1 cellular context compared by ENCODE assay signal in genomic region chr19:47353307-47353712, GRCh38.
TF ChIP-seq lines count a peak whose summit lies in the region.

No MANE protein-coding gene starts in this region.

TF ChIP-seq in HepG2, 621 proteins besides CTCF, POLR2A, EP300 and RAD21 (continued from another document and continues in another):
- peak; percentile 29; the same call in 1 of the 2 replicates for TF ChIP-seq TFE3 (CRISPR knock-in tag; IDR thresholded peaks at IDR 0.05)
- no peak for TF ChIP-seq HNRNPUL1 (IDR thresholded peaks at IDR 0.05; ENCODE audit: low read depth, low read length)
- TF ChIP-seq ARID2 (CRISPR knock-in tag; IDR thresholded peaks at IDR 0.05; ENCODE audit: borderline replicate concordance), result no peak
- no peak for TF ChIP-seq ETV6 (CRISPR knock-in tag; conservative IDR thresholded peaks at IDR 0.05)
- TF ChIP-seq ZNF660 (CRISPR knock-in tag; IDR thresholded peaks at IDR 0.05; ENCODE audit: borderline replicate concordance, low read depth), result no peak
- TF ChIP-seq HOXA9 (CRISPR knock-in tag; IDR thresholded peaks at IDR 0.05; ENCODE audit: borderline replicate concordance), result 0 out of 2 replicates have a peak, but pooled peaks have one; percentile 29
- no peak for TF ChIP-seq TRIM22 (IDR thresholded peaks at IDR 0.05)
- TF ChIP-seq AGO2 (optimal IDR thresholded peaks at IDR 0.05; ENCODE audit: low read depth, low read length), result peak; percentile 83
- TF ChIP-seq ZNF512B (CRISPR knock-in tag; IDR thresholded peaks at IDR 0.05; ENCODE audit: borderline replicate concordance), result no peak
- no peak for TF ChIP-seq SRF (IDR thresholded peaks at IDR 0.05; ENCODE audit: low read depth, low read length)
- TF ChIP-seq SETDB1 (CRISPR knock-in tag; IDR thresholded peaks at IDR 0.05; ENCODE audit: borderline replicate concordance), result no peak
- no peak; the same call in 1 of the 2 replicates for TF ChIP-seq NFIC (IDR thresholded peaks at IDR 0.05; ENCODE audit: low read length)
- no peak for TF ChIP-seq ZKSCAN8 (CRISPR knock-in tag; IDR thresholded peaks at IDR 0.05; ENCODE audit: borderline replicate concordance)
- TF ChIP-seq SIX4 (CRISPR knock-in tag; IDR thresholded peaks at IDR 0.05), result no peak
- peak; percentile 70; the same call in 1 of the 2 replicates for TF ChIP-seq ZMAT3 (CRISPR knock-in tag; conservative IDR thresholded peaks at IDR 0.05)
- peak; percentile 51; the same call in 1 of the 2 replicates for TF ChIP-seq ISL2 (CRISPR knock-in tag; IDR thresholded peaks at IDR 0.05)
- no peak for TF ChIP-seq ZFYVE20 (CRISPR knock-in tag; IDR thresholded peaks at IDR 0.05; ENCODE audit: borderline replicate concordance, low read depth)
- TF ChIP-seq ZNF446 (CRISPR knock-in tag; IDR thresholded peaks at IDR 0.05), result no peak
- no peak for TF ChIP-seq ZNF83 (CRISPR knock-in tag; IDR thresholded peaks at IDR 0.05; ENCODE audit: borderline replicate concordance)
- TF ChIP-seq MIXL1 (CRISPR knock-in tag; IDR thresholded peaks at IDR 0.05), result no peak
- TF ChIP-seq IKZF5 (CRISPR knock-in tag; IDR thresholded peaks at IDR 0.05), result peak; percentile 75; the same call in 1 of the 2 replicates
- TF ChIP-seq MAX (IDR thresholded peaks at IDR 0.05), result peak; percentile 84
- peak; percentile 68; the same call in 1 of the 2 replicates for TF ChIP-seq CEBPB (IDR thresholded peaks at IDR 0.05; ENCODE audit: borderline replicate concordance, low read depth, low read length)
- TF ChIP-seq FOXC1 (CRISPR knock-in tag; IDR thresholded peaks at IDR 0.05; ENCODE audit: borderline replicate concordance), result peak; percentile 41; the same call in 1 of the 2 replicates
- TF ChIP-seq HDAC1 (CRISPR knock-in tag; IDR thresholded peaks at IDR 0.05), result peak; percentile 92
- no peak for TF ChIP-seq PCBP2 (optimal IDR thresholded peaks at IDR 0.05; ENCODE audit: low read depth, low read length, poor library complexity, severe bottlenecking)
- TF ChIP-seq ZNF746 (CRISPR knock-in tag; IDR thresholded peaks at IDR 0.05), result peak; percentile 85; the same call in 1 of the 2 replicates
- TF ChIP-seq ZNF513 (CRISPR knock-in tag; conservative IDR thresholded peaks at IDR 0.05), result no peak
- peak; percentile 39 for TF ChIP-seq XRCC5 (optimal IDR thresholded peaks at IDR 0.05; ENCODE audit: low read length)
- TF ChIP-seq ZNF782 (CRISPR knock-in tag; IDR thresholded peaks at IDR 0.05; ENCODE audit: borderline replicate concordance), result peak; percentile 55; the same call in 1 of the 2 replicates
- no peak for TF ChIP-seq ATAD3A (CRISPR knock-in tag; IDR thresholded peaks at IDR 0.05)
- no peak for TF ChIP-seq KIAA2018 (CRISPR knock-in tag; IDR thresholded peaks at IDR 0.05; ENCODE audit: borderline replicate concordance)
- TF ChIP-seq TARDBP (CRISPR knock-in tag; IDR thresholded peaks at IDR 0.05), result 0 out of 2 replicates have a peak, but pooled peaks have one; percentile 50
- TF ChIP-seq MTERF4 (CRISPR knock-in tag; IDR thresholded peaks at IDR 0.05), result no peak
- no peak for TF ChIP-seq ZNF792 (CRISPR knock-in tag; IDR thresholded peaks at IDR 0.05)
- TF ChIP-seq ZFY (CRISPR knock-in tag; IDR thresholded peaks at IDR 0.05), result no peak
- 0 out of 2 replicates have a peak, but pooled peaks have one; percentile 32 for TF ChIP-seq ZNF343 (CRISPR knock-in tag; IDR thresholded peaks at IDR 0.05)
- peak; percentile 95 for TF ChIP-seq ZBTB33 (CRISPR knock-in tag; IDR thresholded peaks at IDR 0.05)
- TF ChIP-seq NR2F2 (IDR thresholded peaks at IDR 0.05; ENCODE audit: borderline replicate concordance, low read depth), result no peak
